ENCODE assay signal across 13 cellular contexts in genomic region chr1:41523981-41524675, GRCh38. TPM values are rescaled to one million over a fixed set of nuclear protein-coding genes. Genes with fewer than 3 reads are reported as not detected.
DNase-seq lines count a peak whose midpoint lies in the region; ATAC-seq and TF ChIP-seq lines count a peak whose summit lies in the region.
"Had no signal": no experiment of that assay in that cellular context is flagged by ENCODE, and none has a peak within 500 bp of the region (broad histone marks: within the 10 kb centered on the region; RNA-seq: fewer than 3 reads in every experiment).

No MANE protein-coding gene starts in this region.

- no peaks in the 10 kb centered on the region for H3K27me3 Mint-ChIP-seq in stimulated activated naive CD8-positive, alpha-beta T cell treated with anti-CD3 and anti-CD28 coated beads, Interleukin-15, amount 100 ng/mL, for 72 hours
- H3K27me3 Mint-ChIP-seq in endothelial cell (ENCODE audit: unreplicated experiment) = peaks cover 12% of the 10 kb centered on the region
- H3K27me3 Mint-ChIP-seq in stimulated activated memory B cell treated with anti-CD40 and anti-IgM and Interleukin-4, amounts not matched to agents 10 μg/mL and 1 μg/mL and 100 μg/mL, for 72 hours = no peaks in the 10 kb centered on the region
- H3K27me3 Mint-ChIP-seq: CD4-positive, CD25-positive, alpha-beta regulatory T cell had no signal

- no peak overlapping the region for H3K4me3 Mint-ChIP-seq in stimulated activated naive CD8-positive, alpha-beta T cell treated with anti-CD3 and anti-CD28 coated beads, Interleukin-15, amount 100 ng/mL, for 72 hours
- H3K4me3 Mint-ChIP-seq in endothelial cell (ENCODE audit: unreplicated experiment) = no peak overlapping the region
- peak overlapping the region; percentile 19 for H3K4me3 Mint-ChIP-seq in stimulated activated memory B cell treated with anti-CD40 and anti-IgM and Interleukin-4, amounts not matched to agents 10 μg/mL and 1 μg/mL and 100 μg/mL, for 72 hours

- DNase-seq in stimulated activated naive CD8-positive, alpha-beta T cell treated with anti-CD3 and anti-CD28 coated beads, Interleukin-15, Interleukin-2, amounts not matched to agents 100 U/mL and 50 U/mL, for 24 hours = no peak
- DNase-seq in stimulated activated naive CD8-positive, alpha-beta T cell treated with anti-CD3 and anti-CD28 coated beads, Interleukin-15, amount 100 ng/mL, for 72 hours = no peak
- DNase-seq in endothelial cell (ENCODE audit: low spot score) (no peak), NCI-H69 (lab: John Stamatoyannopoulos, UW) (no peak), GM19240 (ENCODE audit: insufficient read length, low spot score) (no peak), NCI-H2029 (lab: John Stamatoyannopoulos, UW) (no peak)
- DNase-seq: 8988T; AML-193; CD4-positive, CD25-positive, alpha-beta regulatory T cell; DMS53; HCEC 1CT had no signal

- peak; percentile 14 for ATAC-seq in stimulated activated naive CD8-positive, alpha-beta T cell treated with anti-CD3 and anti-CD28 coated beads, Interleukin-15, Interleukin-2, amounts not matched to agents 100 U/mL and 50 U/mL, for 24 hours
- no peak for ATAC-seq in stimulated activated naive CD8-positive, alpha-beta T cell treated with anti-CD3 and anti-CD28 coated beads, Interleukin-15, amount 100 ng/mL, for 72 hours
- ATAC-seq in stimulated activated memory B cell treated with anti-CD40 and anti-IgM and Interleukin-4, amounts not matched to agents 10 μg/mL and 1 μg/mL and 100 μg/mL, for 72 hours = no peak
- ATAC-seq: HepG2 had no signal

- peaks cover 10% of the 10 kb centered on the region for H3K36me3 Mint-ChIP-seq in endothelial cell (ENCODE audit: low read depth, unreplicated experiment)
- H3K36me3 Mint-ChIP-seq in stimulated activated memory B cell treated with anti-CD40 and anti-IgM and Interleukin-4, amounts not matched to agents 10 μg/mL and 1 μg/mL and 100 μg/mL, for 72 hours = peaks cover 46% of the 10 kb centered on the region

- H3K9me3 Mint-ChIP-seq in stimulated activated naive CD8-positive, alpha-beta T cell treated with anti-CD3 and anti-CD28 coated beads, Interleukin-15, amount 100 ng/mL, for 72 hours = peaks cover 10 to 18% of the 10 kb centered on the region in 2 donors
- H3K9me3 Mint-ChIP-seq in endothelial cell (ENCODE audit: unreplicated experiment) = no peaks in the 10 kb centered on the region
- peaks cover 11% of the 10 kb centered on the region for H3K9me3 Mint-ChIP-seq in stimulated activated memory B cell treated with anti-CD40 and anti-IgM and Interleukin-4, amounts not matched to agents 10 μg/mL and 1 μg/mL and 100 μg/mL, for 72 hours
- H3K9me3 Mint-ChIP-seq: CD4-positive, CD25-positive, alpha-beta regulatory T cell had no signal

- no peak for TF ChIP-seq CTCF in endothelial cell (IDR thresholded peaks at IDR 0.05; ENCODE audit: unreplicated experiment)

- H3K4me1 Mint-ChIP-seq in stimulated activated naive CD8-positive, alpha-beta T cell treated with anti-CD3 and anti-CD28 coated beads, Interleukin-15, amount 100 ng/mL, for 72 hours = no peaks in the 10 kb centered on the region
- H3K4me1 Mint-ChIP-seq in endothelial cell (ENCODE audit: unreplicated experiment) = peaks cover 5% of the 10 kb centered on the region
- peaks cover 27% of the 10 kb centered on the region for H3K4me1 Mint-ChIP-seq in stimulated activated memory B cell treated with anti-CD40 and anti-IgM and Interleukin-4, amounts not matched to agents 10 μg/mL and 1 μg/mL and 100 μg/mL, for 72 hours

- no peak overlapping the region for H3K27ac Mint-ChIP-seq in stimulated activated naive CD8-positive, alpha-beta T cell treated with anti-CD3 and anti-CD28 coated beads, Interleukin-15, amount 100 ng/mL, for 72 hours
- peak overlapping the region; percentile 22 for H3K27ac Mint-ChIP-seq in endothelial cell (ENCODE audit: unreplicated experiment)
- H3K27ac Mint-ChIP-seq in stimulated activated memory B cell treated with anti-CD40 and anti-IgM and Interleukin-4, amounts not matched to agents 10 μg/mL and 1 μg/mL and 100 μg/mL, for 72 hours = no peak overlapping the region

RNA-seq across cellular contexts. Expression of gene EDN2, which starts 39.6 kb away (rescaled TPM):
- 0.21 TPM for total RNA-seq in endothelial cell (ENCODE audit: unreplicated experiment)
- total RNA-seq: HepG2 had no signal
